In genomic region chr17:61399131-61400057, GRCh38 we compare ENCODE assay signal across 8 cellular contexts. TPM values are rescaled to one million over a fixed set of nuclear protein-coding genes. Genes with fewer than 3 reads are reported as not detected.
DNase-seq lines count a peak whose midpoint lies in the region; ATAC-seq and TF ChIP-seq lines count a peak whose summit lies in the region.

Gene TBX2 (plus strand): TSS chr17:61399843. CDS start chr17:61400177, 334 bp downstream.

- ATAC-seq in body of pancreas = peak; percentile 53
- no peak for ATAC-seq in GM19035 (IDR thresholded peaks at IDR 0.05; ENCODE audit: unreplicated experiment)

- H3K4me3 ChIP-seq in body of pancreas (peak within 1 kb of the TSS; percentile 1 to 34), spleen (peak within 1 kb of the TSS; percentile 27 to 69 (median 45))

- H3K27me3 ChIP-seq in body of pancreas (peaks cover 0 to 72% of the 10 kb centered on the region in 2 donors), spleen (replicated peaks in 1 of 7) (peaks cover 45 to 100% (median 92%) of the 10 kb centered on the region in 7 donors)

- DNase-seq in EL (peak; percentile 93), NCI-H1694 (lab: John Stamatoyannopoulos, UW) (peak; percentile 23), body of pancreas (peak; percentile 39 to 59 (median 50)), islet precursor cell (peak; percentile 87), spleen (peak; percentile 74), NCI-H1436 (lab: John Stamatoyannopoulos, UW) (no peak)
- no peak for DNase-seq in activated naive CD4-positive, alpha-beta T cell (lab: John Stamatoyannopoulos, UW)

- intact Hi-C loops in body of pancreas (cut with DNase I) (loop anchor here (10.0 kb wide), 1 partner anchor 675 kb away; no protein-coding TSS in a partner anchor), spleen (cut with DNase I; ENCODE audit: low total_unique reads) (no loop called here)

- no peak for TF ChIP-seq POLR2A in body of pancreas (IDR thresholded peaks at IDR 0.05)
- no peak for TF ChIP-seq POLR2A in spleen (IDR thresholded peaks at IDR 0.05)

- TF ChIP-seq CTCF in body of pancreas (IDR thresholded peaks at IDR 0.05) (no peak), spleen (IDR thresholded peaks at IDR 0.05 in 8 of 11, conservative IDR thresholded peaks at IDR 0.05 in 3 of 11) (peak in 1 of 11 experiments; percentile 10)

- WGBS in body of pancreas, 2 donors = 0 to 3% methylated on average over 3 to 59 of the region's 97 CpGs
- WGBS in spleen, 5 donors = 0 to 4% (median 3%) methylated on average over 23 to 97 of the region's 97 CpGs

- H3K36me3 ChIP-seq in body of pancreas (replicated peaks in 1 of 2; ENCODE audit: insufficient read depth in 1 of 2, low read depth in 2 of 2) (no peaks in the 10 kb centered on the region), spleen (peaks cover 0 to 4% (median 0%) of the 10 kb centered on the region in 6 donors)

- peak within 1 kb of the TSS in 2 of 4 donors; percentile 26 to 37 for H3K27ac ChIP-seq in body of pancreas
- H3K27ac ChIP-seq in spleen = peak within 1 kb of the TSS; percentile 29 to 84 (median 78)

- H3K9me3 ChIP-seq in body of pancreas (no peaks in the 10 kb centered on the region), spleen (no peaks in the 10 kb centered on the region)

- peaks cover 65% of the 10 kb centered on the region for H3K4me1 ChIP-seq in body of pancreas
- peaks cover 44 to 96% (median 78%) of the 10 kb centered on the region in 6 donors for H3K4me1 ChIP-seq in spleen

RNA-seq across cellular contexts. Expression of gene TBX2, which starts in this region (rescaled TPM):
- 1 to 10 TPM; 4.9 to 6.9 TPM for total RNA-seq in body of pancreas
- total RNA-seq in spleen = 10 to 100 TPM; 10.1 to 57.6 (median 32.8) TPM
- polyA plus RNA-seq in spleen = 10 to 100 TPM in 2 of 3 donors, 1 to 10 TPM in 1; 6.4 to 21.0 (median 10.9) TPM

Comparison
In these comparisons a context has a peak if more than half of its experiments do, and no peak if none do; other contexts are left out.
1. DNase-seq: peak in EL (single experiment), NCI-H1694 (single experiment), body of pancreas (4 of 4), islet precursor cell (single experiment) and spleen (single experiment); none in NCI-H1436 (single experiment) and activated naive CD4-positive, alpha-beta T cell (0 of 4).